8 cellular contexts compared by ENCODE assay signal in genomic region chr3:150412599-150413069, GRCh38. TPM values are rescaled to one million over a fixed set of nuclear protein-coding genes. Genes with fewer than 3 reads are reported as not detected.
DNase-seq lines count a peak whose midpoint lies in the region; ATAC-seq and TF ChIP-seq lines count a peak whose summit lies in the region.

No MANE protein-coding gene starts in this region.

- TF ChIP-seq CTCF in Calu3 (IDR thresholded peaks at IDR 0.05; ENCODE audit: unreplicated experiment) = no peak
- TF ChIP-seq CTCF in parathyroid adenoma (IDR thresholded peaks at IDR 0.05) = no peak

- H3K79me2 ChIP-seq in parathyroid adenoma = peaks cover 56% of the 10 kb centered on the region

- intact Hi-C loops in Calu3 (cut with micrococcal nuclease; ENCODE audit: unreplicated experiment) (loop anchor here (5.0 to 10.0 kb wide), 2 partner anchors 110 to 518 kb away; no protein-coding TSS in a partner anchor), posterior cingulate gyrus (cut with DNase I) (loop anchor here (5.0 to 10.0 kb wide), 4 partner anchors 185 to 658 kb away; partner anchors contain the start of genes COMMD2, PFN2 and SIAH2)

- CTCF ChIA-PET in Calu3 (lab: Charles Lee) = interaction anchor here (0.7 to 1.4 kb wide), 6 partner anchors 19 to 169 kb away, joined by 3 to 7 read pairs (median 4); no protein-coding TSS in a partner anchor

- H3K4me1 ChIP-seq in parathyroid adenoma = peaks cover 13% of the 10 kb centered on the region

- peak overlapping the region; percentile 74 for H3K4me3 Mint-ChIP-seq in Calu3 (ENCODE audit: low read depth, unreplicated experiment)
- peak overlapping the region; percentile 85 for H3K4me3 Mint-ChIP-seq in T-helper 2 cell treated with Interferon-gamma antibody and Interleukin-4, amounts not matched to agents 5 μg/mL and 100 μg/mL, for 36 hours

- peak overlapping the region; percentile 55 for H3K27ac Mint-ChIP-seq in Calu3 (ENCODE audit: unreplicated experiment)
- H3K27ac Mint-ChIP-seq in T-helper 2 cell treated with Interferon-gamma antibody and Interleukin-4, amounts not matched to agents 5 μg/mL and 100 μg/mL, for 36 hours = peak overlapping the region; percentile 69

- no peaks in the 10 kb centered on the region for H3K27me3 ChIP-seq in parathyroid adenoma (ENCODE audit: control insufficient read depth, insufficient read depth, low read length)

- peak; percentile 13 for DNase-seq in Calu3
- DNase-seq in HS-5 (ENCODE audit: low read depth) = peak; percentile 76
- DNase-seq in T-helper 2 cell treated with Interferon-gamma antibody and Interleukin-4, amounts not matched to agents 5 μg/mL and 100 μg/mL, for 36 hours (ENCODE audit: low spot score) = peak; percentile 18
- peak; percentile 88 for DNase-seq in fibroblast of gingiva (ENCODE audit: low read depth)
- no peak for DNase-seq in activated gamma-delta T cell treated with Interleukin-2 at 50 U/mL for 16 hours
- no peak for DNase-seq in posterior cingulate gyrus

- no peak overlapping the region for H3K27ac ChIP-seq in parathyroid adenoma

- no TSS peak for BruUV-seq in Calu3 (replicated peaks; lab: Mats Ljungman, UMichigan)

- no peaks in the 10 kb centered on the region for H3K9me3 ChIP-seq in parathyroid adenoma (ENCODE audit: control insufficient read depth, low read length)

- H3K4me1 Mint-ChIP-seq in Calu3 (ENCODE audit: low read depth, unreplicated experiment) = peaks cover 37% of the 10 kb centered on the region
- peaks cover 45% of the 10 kb centered on the region for H3K4me1 Mint-ChIP-seq in T-helper 2 cell treated with Interferon-gamma antibody and Interleukin-4, amounts not matched to agents 5 μg/mL and 100 μg/mL, for 36 hours (ENCODE audit: low read depth)

- no peak overlapping the region for H2AFZ ChIP-seq in parathyroid adenoma

- peak overlapping the region; percentile 80 for H3K4me3 ChIP-seq in parathyroid adenoma (ENCODE audit: low read depth, low read length)

- H3K27me3 Mint-ChIP-seq in Calu3 (ENCODE audit: unreplicated experiment) = no peaks in the 10 kb centered on the region
- H3K27me3 Mint-ChIP-seq in T-helper 2 cell treated with Interferon-gamma antibody and Interleukin-4, amounts not matched to agents 5 μg/mL and 100 μg/mL, for 36 hours (ENCODE audit: low read depth) = no peaks in the 10 kb centered on the region

- H3K9me3 Mint-ChIP-seq in Calu3 (ENCODE audit: low read depth, unreplicated experiment) = no peaks in the 10 kb centered on the region
- H3K9me3 Mint-ChIP-seq in T-helper 2 cell treated with Interferon-gamma antibody and Interleukin-4, amounts not matched to agents 5 μg/mL and 100 μg/mL, for 36 hours = no peaks in the 10 kb centered on the region

- H3K36me3 ChIP-seq in parathyroid adenoma (ENCODE audit: control insufficient read depth, insufficient read depth, low read length) = no peaks in the 10 kb centered on the region

- H3K36me3 Mint-ChIP-seq in Calu3 (ENCODE audit: insufficient read depth, unreplicated experiment) = peaks cover 77% of the 10 kb centered on the region
- H3K36me3 Mint-ChIP-seq in T-helper 2 cell treated with Interferon-gamma antibody and Interleukin-4, amounts not matched to agents 5 μg/mL and 100 μg/mL, for 36 hours (ENCODE audit: low read depth) = peaks cover 35% of the 10 kb centered on the region

- no peak overlapping the region for H3K9ac ChIP-seq in parathyroid adenoma

- H3K4me2 ChIP-seq in parathyroid adenoma (ENCODE audit: low read length) = peak overlapping the region; percentile 84

- ATAC-seq in GM21717 (IDR thresholded peaks at IDR 0.05; ENCODE audit: unreplicated experiment) = no peak

RNA-seq across cellular contexts. Expression of gene TSC22D2, which starts 4.5 kb away (rescaled TPM):
- 40.9 and 49.7 TPM in 2 replicates for total RNA-seq in Calu3 (2022)

Comparison
In these comparisons a context has a peak if more than half of its experiments do, and no peak if none do; other contexts are left out.
1. DNase-seq: peak in Calu3 (single experiment), HS-5 (single experiment), T-helper 2 cell treated with Interferon-gamma antibody and Interleukin-4, amounts not matched to agents 5 μg/mL and 100 μg/mL, for 36 hours (single experiment) and fibroblast of gingiva (single experiment); none in activated gamma-delta T cell treated with Interleukin-2 at 50 U/mL for 16 hours (single experiment) and posterior cingulate gyrus (0 of 10).